16 cellular contexts compared by ENCODE assay signal in the genomic region with DNA sequence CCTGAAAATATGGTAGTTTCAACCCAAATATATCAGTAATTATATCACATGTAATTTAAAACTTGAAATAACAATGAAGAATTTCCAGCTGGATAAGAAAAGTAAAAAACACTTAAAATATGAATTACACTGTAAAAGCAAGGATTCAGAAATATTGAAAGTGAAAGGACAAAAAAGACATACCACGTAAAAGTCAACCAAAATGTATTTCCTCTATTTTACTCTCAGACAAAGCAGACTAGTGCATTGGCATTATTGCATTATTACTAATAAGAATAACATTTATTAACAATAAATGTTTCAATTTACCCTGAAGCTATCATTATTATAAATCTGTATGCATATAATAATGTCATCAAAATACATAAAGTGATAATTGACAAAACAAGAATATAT.
A peak's percentile ranks its signal among the peaks of the same experiment; 100 is the strongest.
DNase-seq lines count a peak whose midpoint lies in the region; ATAC-seq lines count a peak whose summit lies in the region.
"Had no signal": no experiment of that assay in that cellular context is flagged by ENCODE, and none has a peak within 500 bp of the region (broad histone marks: within the 10 kb centered on the region; RNA-seq: fewer than 3 reads in every experiment).

No MANE protein-coding gene starts in this region.

- peak overlapping the region; percentile 4 for H3K4me3 ChIP-seq in effector memory CD4-positive, alpha-beta T cell (ENCODE audit: insufficient read depth, low read depth, low read length, poor library complexity, severe bottlenecking)
- no peak overlapping the region for H3K4me3 ChIP-seq in MG63
- H3K4me3 ChIP-seq: smooth muscle cell, transverse colon had no signal

- no peaks in the 10 kb centered on the region for H3K9me3 ChIP-seq in effector memory CD4-positive, alpha-beta T cell (ENCODE audit: control insufficient read depth, low read length)
- no peaks in the 10 kb centered on the region for H3K9me3 ChIP-seq in MG63
- H3K9me3 ChIP-seq: transverse colon had no signal

- H3K9me3 Mint-ChIP-seq in T-helper 1 cell treated with Interleukin-12 subunit alpha and Interleukin-12 subunit beta and Interleukin-4 antibody, amounts not matched to agents 30 μg/mL and 1 μg/mL, for 36 hours, result peaks cover 4% of the 10 kb centered on the region

- peaks cover 20% of the 10 kb centered on the region for H3K27me3 Mint-ChIP-seq in T-helper 1 cell treated with Interleukin-12 subunit alpha and Interleukin-12 subunit beta and Interleukin-4 antibody, amounts not matched to agents 30 μg/mL and 1 μg/mL, for 36 hours (ENCODE audit: low read depth)

- ATAC-seq in GM19455 (IDR thresholded peaks at IDR 0.05; ENCODE audit: unreplicated experiment) (peak; percentile 50), HG03354 (IDR thresholded peaks at IDR 0.05; ENCODE audit: poor library complexity, severe bottlenecking, unreplicated experiment) (peak; percentile 61)
- ATAC-seq: WTC11 had no signal

- H3K36me3 Mint-ChIP-seq in T-helper 1 cell treated with Interleukin-12 subunit alpha and Interleukin-12 subunit beta and Interleukin-4 antibody, amounts not matched to agents 30 μg/mL and 1 μg/mL, for 36 hours (ENCODE audit: low read depth), result no peaks in the 10 kb centered on the region

- H3K27ac ChIP-seq in effector memory CD4-positive, alpha-beta T cell (ENCODE audit: insufficient read depth, low read length, poor library complexity, severe bottlenecking), result no peak overlapping the region
- H3K27ac ChIP-seq: transverse colon had no signal

- H3K4me1 ChIP-seq in effector memory CD4-positive, alpha-beta T cell (ENCODE audit: control insufficient read depth, insufficient read depth, low read length, poor library complexity, severe bottlenecking), result peaks cover 5% of the 10 kb centered on the region

- DNase-seq in T-helper 1 cell (no peak), NCI-H526 (lab: John Stamatoyannopoulos, UW) (no peak), EL (no peak), MG63 (no peak)
- DNase-seq in effector memory CD4-positive, alpha-beta T cell, result no peak
- DNase-seq: activated effector memory CD4-positive, alpha-beta T cell treated with anti-CD3 and anti-CD28 coated beads, Interleukin-2, amount 50 U/mL, for 16 hours; erythroblast; hypothalamus; NCI-H510A; SIG-M5; transverse colon had no signal

- peaks cover 14% of the 10 kb centered on the region for H3K4me1 Mint-ChIP-seq in T-helper 1 cell treated with Interleukin-12 subunit alpha and Interleukin-12 subunit beta and Interleukin-4 antibody, amounts not matched to agents 30 μg/mL and 1 μg/mL, for 36 hours (ENCODE audit: low read depth)

- no peak overlapping the region for H3K27ac Mint-ChIP-seq in T-helper 1 cell treated with Interleukin-12 subunit alpha and Interleukin-12 subunit beta and Interleukin-4 antibody, amounts not matched to agents 30 μg/mL and 1 μg/mL, for 36 hours
- H3K27ac Mint-ChIP-seq: WTC11 had no signal

- no peaks in the 10 kb centered on the region for H3K36me3 ChIP-seq in effector memory CD4-positive, alpha-beta T cell (ENCODE audit: control insufficient read depth, insufficient read depth, low read length)
- no peaks in the 10 kb centered on the region for H3K36me3 ChIP-seq in MG63
- H3K36me3 ChIP-seq: transverse colon had no signal

- H3K27me3 ChIP-seq in effector memory CD4-positive, alpha-beta T cell (replicated peaks; ENCODE audit: control insufficient read depth, insufficient read depth, low read length, poor library complexity, severe bottlenecking), result no peaks in the 10 kb centered on the region
- no peaks in the 10 kb centered on the region for H3K27me3 ChIP-seq in MG63
- H3K27me3 ChIP-seq: transverse colon had no signal

- peak overlapping the region; percentile 9 for H3K4me3 Mint-ChIP-seq in T-helper 1 cell treated with Interleukin-12 subunit alpha and Interleukin-12 subunit beta and Interleukin-4 antibody, amounts not matched to agents 30 μg/mL and 1 μg/mL, for 36 hours
- H3K4me3 Mint-ChIP-seq: WTC11 had no signal
